8 cellular contexts compared by ENCODE assay signal in the genomic region with DNA sequence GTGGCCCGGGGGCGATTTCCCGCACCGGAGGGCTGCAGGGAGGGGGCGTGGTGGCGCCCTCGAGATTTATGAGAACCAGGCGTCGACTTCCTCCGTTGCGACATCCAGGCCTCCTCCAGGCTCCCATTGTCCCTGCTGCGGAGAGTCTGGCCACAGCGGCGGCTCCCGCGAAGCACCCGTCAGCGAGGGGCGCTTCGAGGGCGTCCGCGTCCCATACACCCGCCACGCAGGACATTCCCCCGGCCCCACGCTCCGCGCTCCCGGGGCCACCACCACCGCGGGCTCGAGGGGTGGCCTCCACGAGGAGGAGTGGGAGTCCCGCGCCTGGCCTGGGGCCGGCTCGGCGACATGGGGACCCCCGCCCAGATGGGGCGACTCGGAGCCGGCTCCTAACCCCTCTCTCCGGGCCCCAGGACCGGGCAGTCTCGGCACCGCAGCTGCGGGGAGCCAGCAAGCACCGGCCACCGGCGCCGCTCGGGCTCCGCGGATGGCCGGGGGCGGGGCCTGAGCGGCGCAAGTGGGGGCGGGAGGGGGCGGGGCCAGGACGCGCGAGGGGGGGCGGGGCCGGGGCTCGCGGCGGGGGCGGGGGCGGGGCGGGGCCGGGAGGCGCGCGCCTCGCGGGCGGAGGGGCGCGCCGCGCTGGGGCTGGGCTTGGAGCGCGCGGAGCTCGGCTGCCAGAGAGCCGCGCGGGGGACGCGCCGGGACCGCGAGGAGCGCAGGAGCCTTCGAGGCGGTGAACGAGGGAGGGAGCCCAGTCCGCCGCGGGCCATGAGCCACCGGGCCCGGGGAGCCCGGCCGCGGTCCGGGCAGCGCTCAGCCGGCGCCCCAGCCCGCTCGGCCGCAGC.
A peak's percentile ranks its signal among the peaks of the same experiment; 100 is the strongest.
DNase-seq lines count a peak whose midpoint lies in the region; TF ChIP-seq lines count a peak whose summit lies in the region.

A gene (plus strand): TSS at position 632 of the 845 bp plus-strand sequence. CDS start 13,683 bp downstream, outside the sequence.

- peaks cover 6% of the 10 kb centered on the region for H3K4me1 Mint-ChIP-seq in T-helper 2 cell treated with Interferon-gamma antibody and Interleukin-4, amounts not matched to agents 5 μg/mL and 100 μg/mL, for 36 hours (ENCODE audit: low read depth)

- H3K27ac ChIP-seq in caudate nucleus (ENCODE audit: low read depth, low read length) (peak within 1 kb of the TSS; percentile 81), skin epidermis (peak within 1 kb of the TSS; percentile 55 to 93 (median 84))

- H3K4me3 ChIP-seq in AG09309 (ENCODE audit: control insufficient read depth, low read depth, low read length), result peak within 1 kb of the TSS; percentile 79
- H3K4me3 ChIP-seq in Loucy (ENCODE audit: low read length, poor library complexity, severe bottlenecking), result peak within 1 kb of the TSS; percentile 87
- peak within 1 kb of the TSS; percentile 53 to 95 (median 70) for H3K4me3 ChIP-seq in skin epidermis

- peak within 1 kb of the TSS; percentile 36 for H3K4me3 Mint-ChIP-seq in T-helper 2 cell treated with Interferon-gamma antibody and Interleukin-4, amounts not matched to agents 5 μg/mL and 100 μg/mL, for 36 hours

- H3K4me1 ChIP-seq in Loucy (ENCODE audit: insufficient read depth, low read length, poor library complexity, severe bottlenecking), result peaks cover 14% of the 10 kb centered on the region

- peak; percentile 52 for TF ChIP-seq POLR2A in GM18526 (IDR thresholded peaks at IDR 0.05; ENCODE audit: extremely low read depth, insufficient read length)

- H3K9me2 ChIP-seq in Loucy (replicated peaks; ENCODE audit: low read depth, low read length), result no peaks in the 10 kb centered on the region

- H4K20me1 ChIP-seq in Loucy (ENCODE audit: insufficient read depth, low read length, poor library complexity, severe bottlenecking), result peaks cover 11% of the 10 kb centered on the region

- no peaks in the 10 kb centered on the region for H3K79me2 ChIP-seq in Loucy (ENCODE audit: insufficient read depth, low read length)

- no peak for TF ChIP-seq CTCF in AG09309 (IDR thresholded peaks at IDR 0.05; ENCODE audit: control insufficient read depth, insufficient read depth, low read depth, low read length, missing control alignments)
- TF ChIP-seq CTCF in Loucy (conservative IDR thresholded peaks at IDR 0.05; ENCODE audit: low read length), result no peak

- no peaks in the 10 kb centered on the region for H3F3A ChIP-seq in Loucy (ENCODE audit: low read depth)

- H3K36me3 ChIP-seq in Loucy (ENCODE audit: insufficient read depth, low read length), result no peaks in the 10 kb centered on the region

- no peak for DNase-seq in AG09309 (ENCODE audit: low read depth)
- DNase-seq in T-helper 2 cell treated with Interferon-gamma antibody and Interleukin-4, amounts not matched to agents 5 μg/mL and 100 μg/mL, for 36 hours (ENCODE audit: low spot score), result peak; percentile 31
- peak in 28 of 61 donors; percentile 8 to 66 (median 37) for DNase-seq in caudate nucleus (lab: John Stamatoyannopoulos, UW)
- peak; percentile 58 for DNase-seq in iris pigment epithelial cell (ENCODE audit: low read depth)
- DNase-seq in KG1 (lab: John Stamatoyannopoulos, UW), result no peak

- peaks cover 24% of the 10 kb centered on the region for H3K27me3 Mint-ChIP-seq in T-helper 2 cell treated with Interferon-gamma antibody and Interleukin-4, amounts not matched to agents 5 μg/mL and 100 μg/mL, for 36 hours (ENCODE audit: low read depth)

- H3K27ac Mint-ChIP-seq in T-helper 2 cell treated with Interferon-gamma antibody and Interleukin-4, amounts not matched to agents 5 μg/mL and 100 μg/mL, for 36 hours, result no peak within 1 kb of the TSS

- no peaks in the 10 kb centered on the region for H3K27me3 ChIP-seq in Loucy (ENCODE audit: insufficient read depth, low read length, poor library complexity, severe bottlenecking)

- peak within 1 kb of the TSS; percentile 64 for H3K9ac ChIP-seq in Loucy (ENCODE audit: low read depth, low read length, poor library complexity, severe bottlenecking)

- peak within 1 kb of the TSS; percentile 73 for H2AFZ ChIP-seq in Loucy (ENCODE audit: low read length)

- peak within 1 kb of the TSS; percentile 96 for H3K4me2 ChIP-seq in Loucy (ENCODE audit: low read depth, low read length, poor library complexity, severe bottlenecking)

- H3K9me3 Mint-ChIP-seq in T-helper 2 cell treated with Interferon-gamma antibody and Interleukin-4, amounts not matched to agents 5 μg/mL and 100 μg/mL, for 36 hours, result no peaks in the 10 kb centered on the region

- no peaks in the 10 kb centered on the region for H3K9me3 ChIP-seq in Loucy (ENCODE audit: insufficient read depth, low read depth, low read length)

- no peaks in the 10 kb centered on the region for H3K36me3 Mint-ChIP-seq in T-helper 2 cell treated with Interferon-gamma antibody and Interleukin-4, amounts not matched to agents 5 μg/mL and 100 μg/mL, for 36 hours (ENCODE audit: low read depth)

Comparison
In these comparisons a context has a peak if more than half of its experiments do, and no peak if none do; other contexts are left out.
1. DNase-seq: peak in T-helper 2 cell treated with Interferon-gamma antibody and Interleukin-4, amounts not matched to agents 5 μg/mL and 100 μg/mL, for 36 hours (single experiment) and iris pigment epithelial cell (single experiment); none in AG09309 (single experiment) and KG1 (single experiment).
2. Peak in every context shown above with its lines, with median percentiles within 50 percentile points of each other: H3K4me3 ChIP-seq.